In the genomic region with DNA sequence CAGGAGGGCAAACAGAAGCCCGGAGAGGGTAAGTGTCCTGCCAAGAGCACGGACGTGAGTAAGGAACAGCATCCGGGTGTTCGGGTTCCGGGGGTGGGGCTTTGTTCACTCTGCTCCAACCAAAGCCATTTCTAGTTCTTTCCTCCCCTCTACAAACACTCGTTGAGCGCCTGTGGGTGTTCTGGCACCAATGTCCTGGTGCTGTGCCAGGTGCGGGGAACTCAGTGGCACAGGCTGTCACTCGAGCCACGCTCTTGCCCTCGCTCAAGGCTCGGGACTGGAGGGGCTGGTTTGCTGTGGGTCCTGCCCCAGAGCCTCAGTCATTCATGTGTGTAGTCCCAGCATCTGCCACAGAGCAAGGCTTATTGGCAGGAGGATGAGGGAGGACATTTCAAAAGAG, we compare ENCODE assay signal across 13 cellular contexts.
DNase-seq lines count a peak whose midpoint lies in the region; ATAC-seq and TF ChIP-seq lines count a peak whose summit lies in the region.
"Had no signal": no experiment of that assay in that cellular context is flagged by ENCODE, and none has a peak within 500 bp of the region (broad histone marks: within the 10 kb centered on the region; RNA-seq: fewer than 3 reads in every experiment).

No MANE protein-coding gene starts in this region.

- H3K36me3 ChIP-seq in sigmoid colon: no peaks in the 10 kb centered on the region

- ATAC-seq in right cardiac atrium: peak; percentile 55 to 58
- no peak for ATAC-seq in HG03025 (IDR thresholded peaks at IDR 0.05; ENCODE audit: low FRiP score, unreplicated experiment)
- ATAC-seq in GM19452 (IDR thresholded peaks at IDR 0.05; ENCODE audit: unreplicated experiment): no peak
- ATAC-seq in GM18858 (IDR thresholded peaks at IDR 0.05; ENCODE audit: unreplicated experiment): no peak
- ATAC-seq: HCT116 had no signal

- H3K27me3 ChIP-seq in right cardiac atrium (ENCODE audit: control insufficient read depth, insufficient read depth) (no peaks in the 10 kb centered on the region), sigmoid colon (no peaks in the 10 kb centered on the region)

- peak; percentile 73 for DNase-seq in LNCaP clone FGC (ENCODE audit: low read depth)
- DNase-seq in right cardiac atrium: peak; percentile 62 to 84 (median 77)
- peak; percentile 79 for DNase-seq in sigmoid colon
- no peak for DNase-seq in T1000 (lab: John Stamatoyannopoulos, UW)
- DNase-seq: activated B cell treated with CpG ODN at 0.5 μM for 24 hours, activated T-cell treated with anti-CD3 and anti-CD28 coated beads for 4 hours, KG1, NCI-H226 had no signal

- H3K4me1 ChIP-seq in right cardiac atrium (ENCODE audit: control insufficient read depth, insufficient read depth, low read length) (peaks cover 8% of the 10 kb centered on the region), sigmoid colon (peaks cover 0 to 79% (median 73%) of the 10 kb centered on the region in 4 donors)

- peak overlapping the region; percentile 97 for H3K27ac ChIP-seq in angular gyrus (ENCODE audit: low read depth, low read length)
- peak overlapping the region; percentile 5 for H3K27ac ChIP-seq in right cardiac atrium (ENCODE audit: low read length)
- peak overlapping the region; percentile 73 to 89 (median 84) for H3K27ac ChIP-seq in sigmoid colon

- H3K9me3 ChIP-seq in right cardiac atrium (ENCODE audit: control insufficient read depth, low read length) (no peaks in the 10 kb centered on the region), sigmoid colon (no peaks in the 10 kb centered on the region)

- peak overlapping the region; percentile 23; the same call in 1 of the 2 replicates for H3K4me3 ChIP-seq in LNCaP clone FGC (ENCODE audit: low read depth, low read length)
- H3K4me3 ChIP-seq in right cardiac atrium (ENCODE audit: low read length): no peak overlapping the region
- no peak overlapping the region for H3K4me3 ChIP-seq in sigmoid colon

- WGBS in right cardiac atrium: 63% methylated on average over 13 of the region's 13 CpGs
- WGBS in sigmoid colon, 2 donors: 81 to 89% methylated on average over 13 of the region's 13 CpGs

- TF ChIP-seq POLR2A in sigmoid colon (IDR thresholded peaks at IDR 0.05): no peak

- intact Hi-C loops in right cardiac atrium (cut with DNase I): no loop called here
- intact Hi-C loops in sigmoid colon (cut with DNase I): loop anchor here (5.0 kb wide), 2 partner anchors 73 to 123 kb away; no protein-coding TSS in a partner anchor

- TF ChIP-seq CTCF in LNCaP clone FGC (IDR thresholded peaks at IDR 0.05; ENCODE audit: control insufficient read depth, extremely low read depth, insufficient read depth) (no peak), sigmoid colon (IDR thresholded peaks at IDR 0.05) (no peak)

- TF ChIP-seq EP300 in sigmoid colon (IDR thresholded peaks at IDR 0.05): no peak

Comparison
In these comparisons a context has a peak if more than half of its experiments do, and no peak if none do; other contexts are left out.
1. H3K27ac ChIP-seq: peak in every context shown above with its lines; median percentile 97 in angular gyrus; 84 in sigmoid colon; 5 in right cardiac atrium.
2. ATAC-seq: peak in right cardiac atrium (2 of 2); none in HG03025 (single experiment), GM19452 (single experiment) and GM18858 (single experiment).